ENCODE assay signal across 10 cellular contexts in genomic region chr12:57739387-57739786, GRCh38. TPM values are rescaled to one million over a fixed set of nuclear protein-coding genes. Genes with fewer than 3 reads are reported as not detected.
DNase-seq lines count a peak whose midpoint lies in the region; ATAC-seq and TF ChIP-seq lines count a peak whose summit lies in the region.
"Had no signal": no experiment of that assay in that cellular context is flagged by ENCODE, and none has a peak within 500 bp of the region (broad histone marks: within the 10 kb centered on the region; RNA-seq: fewer than 3 reads in every experiment).

No MANE protein-coding gene starts in this region.

- H3K4me3 Mint-ChIP-seq in Caco-2 (ENCODE audit: unreplicated experiment): peak overlapping the region; percentile 21
- H3K4me3 Mint-ChIP-seq in activated T-helper 1 cell treated with anti-CD3 and anti-CD28 coated beads, Interleukin-12 subunit alpha, Interleukin-12 subunit beta, Interleukin-2, Interleukin-4 antibody, amounts not matched to agents 30 ng/mL and 10 ng/mL and 1 ng/mL, durations not matched to agents 14 hours and 24 hours and 36 hours: peak overlapping the region; percentile 65
- peak overlapping the region in 4 of 8 donors; percentile 41 to 70 (median 58) for H3K4me3 Mint-ChIP-seq in naive B cell

- H3K27me3 ChIP-seq in Caco-2 (replicated peaks; ENCODE audit: control insufficient read depth, insufficient read depth, low read length) (peaks cover 4% of the 10 kb centered on the region), body of pancreas (peaks cover 11 to 48% of the 10 kb centered on the region in 2 donors)

- DNase-seq in DMS 273 (lab: John Stamatoyannopoulos, UW; ENCODE audit: unreplicated experiment) (peak; percentile 61), DMS 273 treated with DMSO at 0.1 percent for 48 hours (lab: John Stamatoyannopoulos, UW) (no peak), Caco-2 (no peak), naive B cell (no peak), body of pancreas (no peak)
- no peak for DNase-seq in activated T-helper 1 cell treated with anti-CD3 and anti-CD28 coated beads, Interleukin-12 subunit alpha, Interleukin-12 subunit beta, Interleukin-2, Interleukin-4 antibody, amounts not matched to agents 30 ng/mL and 10 ng/mL and 1 ng/mL, durations not matched to agents 14 hours and 24 hours and 36 hours (ENCODE audit: low spot score)
- DNase-seq: stimulated activated CD4-positive, alpha-beta T cell treated with anti-CD3 and anti-CD28 coated beads, Interleukin-4, amount 100 ng/mL, for 24 hours had no signal

- CTCF ChIA-PET in Caco-2 (lab: Charles Lee): no interaction called here

- H3K27me3 Mint-ChIP-seq in Caco-2 (ENCODE audit: insufficient read depth, unreplicated experiment) (peaks cover 29% of the 10 kb centered on the region), naive B cell (no peaks in the 10 kb centered on the region)
- H3K27me3 Mint-ChIP-seq in activated T-helper 1 cell treated with anti-CD3 and anti-CD28 coated beads, Interleukin-12 subunit alpha, Interleukin-12 subunit beta, Interleukin-2, Interleukin-4 antibody, amounts not matched to agents 30 ng/mL and 10 ng/mL and 1 ng/mL, durations not matched to agents 14 hours and 24 hours and 36 hours (ENCODE audit: insufficient read depth): no peaks in the 10 kb centered on the region

- H3K9me3 Mint-ChIP-seq in Caco-2 (ENCODE audit: unreplicated experiment): no peaks in the 10 kb centered on the region
- H3K9me3 Mint-ChIP-seq in activated T-helper 1 cell treated with anti-CD3 and anti-CD28 coated beads, Interleukin-12 subunit alpha, Interleukin-12 subunit beta, Interleukin-2, Interleukin-4 antibody, amounts not matched to agents 30 ng/mL and 10 ng/mL and 1 ng/mL, durations not matched to agents 14 hours and 24 hours and 36 hours: no peaks in the 10 kb centered on the region
- no peaks in the 10 kb centered on the region for H3K9me3 Mint-ChIP-seq in naive B cell

- ATAC-seq in naive B cell (ENCODE audit: low read depth in 2 of 2) (no peak), GM19395 (IDR thresholded peaks at IDR 0.05; ENCODE audit: unreplicated experiment) (no peak), body of pancreas (no peak), GM19463 (IDR thresholded peaks at IDR 0.05; ENCODE audit: unreplicated experiment) (no peak)

- H3K36me3 ChIP-seq in Caco-2 (ENCODE audit: control insufficient read depth, insufficient read depth, low read length) (no peaks in the 10 kb centered on the region), body of pancreas (replicated peaks in 1 of 2; ENCODE audit: insufficient read depth in 1 of 2, low read depth in 2 of 2) (no peaks in the 10 kb centered on the region)

- BruUV-seq in Caco-2 (replicated peaks; lab: Mats Ljungman, UMichigan): no TSS peak

- peaks cover 5% of the 10 kb centered on the region for H3K36me3 Mint-ChIP-seq in Caco-2 (ENCODE audit: insufficient read depth, unreplicated experiment)
- H3K36me3 Mint-ChIP-seq in activated T-helper 1 cell treated with anti-CD3 and anti-CD28 coated beads, Interleukin-12 subunit alpha, Interleukin-12 subunit beta, Interleukin-2, Interleukin-4 antibody, amounts not matched to agents 30 ng/mL and 10 ng/mL and 1 ng/mL, durations not matched to agents 14 hours and 24 hours and 36 hours (ENCODE audit: low read depth): peaks cover 15% of the 10 kb centered on the region
- peaks cover 7% of the 10 kb centered on the region in 2 donors for H3K36me3 Mint-ChIP-seq in naive B cell

- H3K4me1 ChIP-seq in Caco-2: peaks cover 12% of the 10 kb centered on the region
- peaks cover 36% of the 10 kb centered on the region for H3K4me1 ChIP-seq in body of pancreas

- H3K27ac Mint-ChIP-seq in Caco-2 (ENCODE audit: unreplicated experiment): no peak overlapping the region
- peak overlapping the region; percentile 70 for H3K27ac Mint-ChIP-seq in activated T-helper 1 cell treated with anti-CD3 and anti-CD28 coated beads, Interleukin-12 subunit alpha, Interleukin-12 subunit beta, Interleukin-2, Interleukin-4 antibody, amounts not matched to agents 30 ng/mL and 10 ng/mL and 1 ng/mL, durations not matched to agents 14 hours and 24 hours and 36 hours
- H3K27ac Mint-ChIP-seq in naive B cell: peak overlapping the region in 4 of 6 donors; percentile 29 to 88 (median 63)

- WGBS in body of pancreas, 2 donors: 18 to 24% methylated on average over 7 of the region's 7 CpGs

- H3K4me1 Mint-ChIP-seq in Caco-2 (ENCODE audit: low read depth, unreplicated experiment): peaks cover 22% of the 10 kb centered on the region
- H3K4me1 Mint-ChIP-seq in activated T-helper 1 cell treated with anti-CD3 and anti-CD28 coated beads, Interleukin-12 subunit alpha, Interleukin-12 subunit beta, Interleukin-2, Interleukin-4 antibody, amounts not matched to agents 30 ng/mL and 10 ng/mL and 1 ng/mL, durations not matched to agents 14 hours and 24 hours and 36 hours (ENCODE audit: low read depth): peaks cover 39% of the 10 kb centered on the region
- peaks cover 44 to 51% (median 49%) of the 10 kb centered on the region in 3 donors for H3K4me1 Mint-ChIP-seq in naive B cell

- POLR2A ChIA-PET in Caco-2 (lab: Charles Lee): no interaction called here

- H3K27ac ChIP-seq in body of pancreas: no peak overlapping the region
- H3K27ac ChIP-seq: 22Rv1 had no signal

- H3K9me3 ChIP-seq in Caco-2 (no peaks in the 10 kb centered on the region), body of pancreas (no peaks in the 10 kb centered on the region)

- TF ChIP-seq CTCF in Caco-2 (IDR thresholded peaks at IDR 0.05; ENCODE audit: insufficient read depth in 1 of 2, low read depth in 1 of 2, low read length in 1 of 2, severe bottlenecking in 1 of 2, unreplicated experiment in 1 of 2): no peak
- TF ChIP-seq CTCF in body of pancreas (IDR thresholded peaks at IDR 0.05): no peak

- no peak overlapping the region for H3K4me3 ChIP-seq in Caco-2 (ENCODE audit: low read depth, low read length)
- H3K4me3 ChIP-seq in body of pancreas: no peak overlapping the region

- intact Hi-C loops in Caco-2 (cut with micrococcal nuclease; ENCODE audit: unreplicated experiment) (loop anchor here (5.0 kb wide), 2 partner anchors 47 to 282 kb away; partner anchors contain the start of genes GLI1, INHBE and OS9), body of pancreas (cut with DNase I) (no loop called here)
- intact Hi-C loops in activated T-helper 1 cell treated with anti-CD3 and anti-CD28 coated beads, Interleukin-12 subunit alpha, Interleukin-12 subunit beta, Interleukin-2, Interleukin-4 antibody, amounts not matched to agents 30 ng/mL and 10 ng/mL and 1 ng/mL, durations not matched to agents 14 hours and 24 hours and 36 hours (cut with micrococcal nuclease): no loop called here

- no peak for TF ChIP-seq POLR2A in body of pancreas (IDR thresholded peaks at IDR 0.05)

RNA-seq across cellular contexts. Expression of gene AGAP2, which starts 0.8 kb away (rescaled TPM):
- total RNA-seq in Caco-2 (2022): 0.09 TPM in 1 of 2 replicates, not detected in the other
- total RNA-seq in activated T-helper 1 cell treated with anti-CD3 and anti-CD28 coated beads, Interleukin-12 subunit alpha, Interleukin-12 subunit beta, Interleukin-2, Interleukin-4 antibody, amounts not matched to agents 30 ng/mL and 10 ng/mL and 1 ng/mL, durations not matched to agents 14 hours and 24 hours and 36 hours: 31.5 and 33.4 TPM in 2 replicates
- 1 to 10 TPM; 1.2 to 4.0 (median 2.1) TPM for polyA plus RNA-seq in naive B cell (ENCODE audit: low read depth in 6 of 6)
- 1 to 10 TPM in 1 of 2 donors, under 1 TPM in 1; 0.33 to 1.0 TPM for total RNA-seq in body of pancreas

RNA-seq across cellular contexts. Expression of gene TSPAN31, which starts 5.5 kb away (rescaled TPM):
- total RNA-seq in Caco-2 (2022) (20.6 and 23.3 TPM in 2 replicates), body of pancreas (10 to 100 TPM; 33.7 to 36.9 TPM)
- total RNA-seq in activated T-helper 1 cell treated with anti-CD3 and anti-CD28 coated beads, Interleukin-12 subunit alpha, Interleukin-12 subunit beta, Interleukin-2, Interleukin-4 antibody, amounts not matched to agents 30 ng/mL and 10 ng/mL and 1 ng/mL, durations not matched to agents 14 hours and 24 hours and 36 hours: 24.0 and 24.5 TPM in 2 replicates
- polyA plus RNA-seq in naive B cell (ENCODE audit: low read depth in 6 of 6): 10 to 100 TPM; 48.3 to 82.1 (median 57.7) TPM

RNA-seq across cellular contexts. Expression of gene CDK4, which starts 12.7 kb away (rescaled TPM):
- 205 and 210 TPM in 2 replicates for total RNA-seq in Caco-2 (2022)
- 218 and 227 TPM in 2 replicates for total RNA-seq in activated T-helper 1 cell treated with anti-CD3 and anti-CD28 coated beads, Interleukin-12 subunit alpha, Interleukin-12 subunit beta, Interleukin-2, Interleukin-4 antibody, amounts not matched to agents 30 ng/mL and 10 ng/mL and 1 ng/mL, durations not matched to agents 14 hours and 24 hours and 36 hours
- polyA plus RNA-seq in naive B cell (ENCODE audit: low read depth in 6 of 6): 10 to 100 TPM; 63.2 to 99.0 (median 67.8) TPM
- total RNA-seq in body of pancreas: 10 to 100 TPM; 27.0 to 81.2 TPM

RNA-seq across cellular contexts. Expression of gene MARCHF9, which starts 15.5 kb away (rescaled TPM):
- total RNA-seq in Caco-2 (2022) (11.0 and 12.0 TPM in 2 replicates), body of pancreas (1 to 10 TPM; 5.2 to 9.9 TPM)
- total RNA-seq in activated T-helper 1 cell treated with anti-CD3 and anti-CD28 coated beads, Interleukin-12 subunit alpha, Interleukin-12 subunit beta, Interleukin-2, Interleukin-4 antibody, amounts not matched to agents 30 ng/mL and 10 ng/mL and 1 ng/mL, durations not matched to agents 14 hours and 24 hours and 36 hours: 21.2 and 21.8 TPM in 2 replicates
- polyA plus RNA-seq in naive B cell (ENCODE audit: low read depth in 6 of 6): 10 to 100 TPM; 10.9 to 21.0 (median 14.2) TPM

RNA-seq across cellular contexts. Expression of gene CYP27B1, which starts 27.5 kb away (rescaled TPM):
- total RNA-seq in Caco-2 (2022): 6.9 and 7.1 TPM in 2 replicates
- total RNA-seq in activated T-helper 1 cell treated with anti-CD3 and anti-CD28 coated beads, Interleukin-12 subunit alpha, Interleukin-12 subunit beta, Interleukin-2, Interleukin-4 antibody, amounts not matched to agents 30 ng/mL and 10 ng/mL and 1 ng/mL, durations not matched to agents 14 hours and 24 hours and 36 hours: 9.0 and 9.9 TPM in 2 replicates
- polyA plus RNA-seq in naive B cell (ENCODE audit: low read depth in 6 of 6): under 1 TPM in 3 of 6 donors, not detected in 3; 0.09 to 0.58 (median 0.31) TPM
- total RNA-seq in body of pancreas: 1 to 10 TPM; 2.6 to 3.6 TPM

Comparison
In these comparisons a context has a peak if more than half of its experiments do, and no peak if none do; other contexts are left out.
1. RNA of gene AGAP2, which starts 0.8 kb away (total RNA-seq): 31.5 to 33.4 TPM in activated T-helper 1 cell treated with anti-CD3 and anti-CD28 coated beads, Interleukin-12 subunit alpha, Interleukin-12 subunit beta, Interleukin-2, Interleukin-4 antibody, amounts not matched to agents 30 ng/mL and 10 ng/mL and 1 ng/mL, durations not matched to agents 14 hours and 24 hours and 36 hours; 0.33 to 1.0 TPM in body of pancreas and 0.09 TPM in Caco-2; every median in the first group is over 10 times any median in the second.